ENCODE assay signal across 19 cellular contexts in the genomic region with DNA sequence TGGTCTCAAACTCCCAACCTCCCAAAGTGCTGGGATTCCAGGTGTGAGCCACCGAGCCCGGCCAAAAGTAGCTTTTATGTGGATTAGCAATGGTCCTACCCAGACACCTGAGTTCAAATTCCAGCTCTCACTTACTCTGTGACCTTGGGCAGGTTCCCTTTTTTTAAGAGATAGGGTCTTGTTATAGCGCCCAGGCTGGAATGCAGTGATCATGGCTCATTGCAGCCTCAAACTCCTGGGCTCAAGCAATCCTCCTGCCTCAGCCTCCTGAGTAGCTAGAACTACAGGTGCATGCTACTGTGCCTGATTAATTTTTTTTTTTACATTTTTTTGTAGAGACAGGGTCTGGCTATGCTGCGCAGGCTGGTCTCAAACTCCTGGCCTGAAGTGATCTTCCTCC. TPM values are rescaled to one million over a fixed set of nuclear protein-coding genes. Genes with fewer than 3 reads are reported as not detected.
DNase-seq lines count a peak whose midpoint lies in the region; ATAC-seq, FAIRE-seq and TF ChIP-seq lines count a peak whose summit lies in the region.
"Had no signal": no experiment of that assay in that cellular context is flagged by ENCODE, and none has a peak within 500 bp of the region (broad histone marks: within the 10 kb centered on the region; RNA-seq: fewer than 3 reads in every experiment).

No MANE protein-coding gene starts in this region.

- FAIRE-seq in frontal cortex (lab: Jason Lieb, UNC), result no peak
- FAIRE-seq: A204.1 had no signal

- intact Hi-C loops in Right ventricle myocardium inferior (cut with DNase I) (no loop called here), ascending aorta (cut with DNase I) (no loop called here), sigmoid colon (cut with DNase I) (no loop called here), aorta (cut with DNase I) (loop anchor here in 1 of 2 donors (5.0 kb wide), 1 partner anchor 34 kb away; a partner anchor contains a TSS)

- no peak for TF ChIP-seq EP300 in sigmoid colon (IDR thresholded peaks at IDR 0.05)

- H3K27ac ChIP-seq in right atrium auricular region (peak overlapping the region; percentile 97), ascending aorta (peak overlapping the region; percentile 86 to 95), sigmoid colon (peak overlapping the region; percentile 91 to 95 (median 94)), aorta (ENCODE audit: low read depth in 1 of 2, low read length in 2 of 2) (peak overlapping the region; percentile 4 to 6)
- H3K27ac ChIP-seq: HL-60 had no signal

- no peak for TF ChIP-seq POLR2A in sigmoid colon (IDR thresholded peaks at IDR 0.05)

- H3K4me3 ChIP-seq in right atrium auricular region, result no peak overlapping the region
- H3K4me3 ChIP-seq in ascending aorta, result no peak overlapping the region
- H3K4me3 ChIP-seq in sigmoid colon, result no peak overlapping the region
- H3K4me3 ChIP-seq in aorta (ENCODE audit: low read length in 2 of 2), result no peak overlapping the region
- H3K4me3 ChIP-seq: GM23338, HAP-1, Peyer's patch had no signal

- no peak for DNase-seq in right atrium auricular region (ENCODE audit: low spot score)
- DNase-seq in Right ventricle myocardium inferior (ENCODE audit: missing footprints), result no peak
- no peak for DNase-seq in ascending aorta (ENCODE audit: low spot score in 2 of 2)
- DNase-seq in sigmoid colon, result no peak
- DNase-seq in aorta, result no peak
- no peak for DNase-seq in OCI-M1 (lab: John Stamatoyannopoulos, UW)
- DNase-seq in frontal cortex (ENCODE audit: low spot score in 2 of 2), result no peak
- DNase-seq: CD4-positive, CD25-positive, alpha-beta regulatory T cell; KG1; NCI-H1105; NCI-H2171; NCI-H524 treated with DMSO at 0.1 percent for 48 hours; NCI-H82; Peyer's patch had no signal

- H3K27me3 ChIP-seq in right atrium auricular region (no peaks in the 10 kb centered on the region), ascending aorta (no peaks in the 10 kb centered on the region), sigmoid colon (no peaks in the 10 kb centered on the region), aorta (ENCODE audit: control insufficient read depth in 1 of 2, insufficient read depth in 2 of 2, low read length in 1 of 2) (no peaks in the 10 kb centered on the region)
- H3K27me3 ChIP-seq: Peyer's patch had no signal

- ATAC-seq in Right ventricle myocardium inferior (no peak), aorta (ENCODE audit: low FRiP score) (no peak), HG03378 (IDR thresholded peaks at IDR 0.05; ENCODE audit: unreplicated experiment) (no peak)
- ATAC-seq: GM23338 had no signal

- H3K9me3 ChIP-seq in right atrium auricular region, result no peaks in the 10 kb centered on the region
- H3K9me3 ChIP-seq in ascending aorta, result no peaks in the 10 kb centered on the region
- no peaks in the 10 kb centered on the region for H3K9me3 ChIP-seq in sigmoid colon
- no peaks in the 10 kb centered on the region for H3K9me3 ChIP-seq in aorta (ENCODE audit: control insufficient read depth, low read length)
- H3K9me3 ChIP-seq: HAP-1, Peyer's patch had no signal

- 90 to 98% methylated on average over 4 of the region's 4 CpGs for WGBS in sigmoid colon, 2 donors
- WGBS in aorta, 2 donors, result 97% methylated on average over 4 of the region's 4 CpGs

- TF ChIP-seq CTCF in right atrium auricular region (IDR thresholded peaks at IDR 0.05) (no peak), ascending aorta (IDR thresholded peaks at IDR 0.05) (no peak), sigmoid colon (IDR thresholded peaks at IDR 0.05) (no peak)

- H3K4me1 ChIP-seq in right atrium auricular region (peaks cover 0 to 95% of the 10 kb centered on the region in 2 donors), ascending aorta (peaks cover 30 to 67% of the 10 kb centered on the region in 2 donors), sigmoid colon (peaks cover 0 to 80% (median 75%) of the 10 kb centered on the region in 4 donors), aorta (ENCODE audit: control insufficient read depth in 1 of 2, insufficient read depth in 2 of 2, low read length in 2 of 2) (peaks cover under 1 to 4% of the 10 kb centered on the region in 2 donors)

- no peaks in the 10 kb centered on the region for H3K36me3 ChIP-seq in right atrium auricular region
- peaks cover 9 to 17% of the 10 kb centered on the region in 2 donors for H3K36me3 ChIP-seq in ascending aorta
- H3K36me3 ChIP-seq in sigmoid colon, result peaks cover 0 to 6% (median under 1%) of the 10 kb centered on the region in 4 donors
- no peaks in the 10 kb centered on the region for H3K36me3 ChIP-seq in aorta (ENCODE audit: control insufficient read depth in 1 of 2, insufficient read depth in 2 of 2, low read length in 1 of 2)
- H3K36me3 ChIP-seq: HAP-1 had no signal

RNA-seq across cellular contexts. Expression of a gene that starts 16.6 kb away (rescaled TPM):
- total RNA-seq in right atrium auricular region (100 to 1,000 TPM in 1 of 2 donors, 10 to 100 TPM in 1; 80.0 to 138 TPM), Right ventricle myocardium inferior (67.5 TPM), ascending aorta (189 TPM), sigmoid colon (10 to 100 TPM; 58.2 to 87.5 (median 69.4) TPM), aorta (10 to 100 TPM; 69.7 to 82.6 TPM), frontal cortex (87.6 TPM)
- polyA plus RNA-seq in sigmoid colon (10 to 100 TPM; 15.3 to 21.8 (median 16.8) TPM), aorta (10 to 100 TPM; 28.9 to 83.4 TPM)

RNA-seq across cellular contexts. Expression of a gene that starts 34.9 kb away (rescaled TPM):
- under 1 TPM; 0.59 to 0.94 TPM for total RNA-seq in right atrium auricular region
- 2.0 TPM for total RNA-seq in Right ventricle myocardium inferior
- not detected for total RNA-seq in ascending aorta
- total RNA-seq in sigmoid colon, result 1 to 10 TPM in 1 of 4 donors, under 1 TPM in 3; 0.36 to 3.3 (median 0.52) TPM
- polyA plus RNA-seq in sigmoid colon, result 1 to 10 TPM in 1 of 3 donors, under 1 TPM in 1, not detected in 1; 0.69 to 3.1 TPM
- 1 to 10 TPM in 1 of 2 donors, under 1 TPM in 1; 0.58 to 1.3 TPM for total RNA-seq in aorta
- polyA plus RNA-seq in aorta, result 1 to 10 TPM in 1 of 2 donors, not detected in 1; 1.7 TPM
- total RNA-seq in frontal cortex, result 0.82 TPM

RNA-seq across cellular contexts. Expression of a gene that starts 36.3 kb away (rescaled TPM):
- 10 to 100 TPM; 36.0 to 41.1 TPM for total RNA-seq in right atrium auricular region
- total RNA-seq in Right ventricle myocardium inferior, result 30.4 TPM
- total RNA-seq in ascending aorta, result 111 TPM
- 10 to 100 TPM; 22.2 to 29.8 (median 25.9) TPM for total RNA-seq in sigmoid colon
- 10 to 100 TPM in 1 of 3 donors, 1 to 10 TPM in 2; 8.4 to 45.5 (median 9.7) TPM for polyA plus RNA-seq in sigmoid colon
- total RNA-seq in aorta, result 10 to 100 TPM; 30.3 to 32.5 TPM
- polyA plus RNA-seq in aorta, result 10 to 100 TPM; 22.7 to 40.0 TPM
- 11.4 TPM for total RNA-seq in frontal cortex

RNA-seq across cellular contexts. Expression of a gene that starts 40.3 kb away (rescaled TPM):
- total RNA-seq in right atrium auricular region, result 10 to 100 TPM; 36.8 to 41.3 TPM
- 47.6 TPM for total RNA-seq in Right ventricle myocardium inferior
- total RNA-seq in ascending aorta, result 12.5 TPM
- total RNA-seq in sigmoid colon, result 10 to 100 TPM; 33.8 to 46.9 (median 40.1) TPM
- 10 to 100 TPM; 28.8 to 41.6 (median 37.9) TPM for polyA plus RNA-seq in sigmoid colon
- 10 to 100 TPM; 36.9 to 43.4 TPM for total RNA-seq in aorta
- polyA plus RNA-seq in aorta, result 10 to 100 TPM; 19.0 to 19.8 TPM
- 26.5 TPM for total RNA-seq in frontal cortex

Comparison
In these comparisons a context has a peak if more than half of its experiments do, and no peak if none do; other contexts are left out.
1. H3K27ac ChIP-seq: peak in every context shown above with its lines; median percentile 97 in right atrium auricular region; 94 in sigmoid colon; 90 in ascending aorta; 5 in aorta.